ENCODE assay signal across 8 cellular contexts in the genomic region with DNA sequence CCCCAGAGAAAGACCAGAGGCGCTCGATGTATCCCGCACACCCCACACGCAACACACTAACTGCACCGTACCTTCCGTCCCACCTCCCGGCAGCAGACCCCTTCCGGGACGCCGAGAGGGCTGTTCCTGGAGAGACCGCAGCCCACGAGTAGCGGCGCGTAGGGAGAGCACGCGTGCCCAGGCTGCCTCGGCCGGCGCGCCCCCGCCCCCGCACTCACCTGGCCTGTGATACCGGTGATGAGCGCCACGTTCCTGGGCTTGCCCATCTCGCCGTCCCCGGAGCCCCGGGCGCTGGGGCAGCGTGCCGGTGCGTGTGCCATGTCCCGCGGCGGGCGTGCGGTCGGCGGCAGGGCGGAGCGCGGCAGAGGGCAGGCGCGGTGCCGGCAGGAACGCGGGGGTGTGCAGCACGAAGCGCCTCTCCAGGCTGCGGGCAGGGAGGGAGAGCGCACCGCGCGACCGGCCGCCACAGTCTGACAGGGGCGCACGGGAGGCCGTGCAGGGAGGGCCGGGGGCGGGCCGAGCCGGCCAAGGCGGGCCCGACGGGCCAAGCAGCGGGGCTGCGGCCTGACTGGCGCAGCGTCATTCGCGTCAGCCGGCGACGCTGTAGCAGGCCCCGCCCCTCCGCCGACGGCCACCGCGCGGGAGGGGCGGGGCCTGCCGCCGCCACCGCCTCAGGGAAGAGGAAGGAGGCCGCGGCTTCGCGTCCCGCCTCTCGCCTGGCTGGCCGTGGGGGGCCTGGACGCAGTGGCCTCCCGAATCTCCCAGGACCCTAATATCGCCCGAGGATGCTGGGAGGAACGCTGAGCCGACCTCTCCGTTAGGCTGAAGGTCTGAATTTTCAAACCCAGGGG. TPM values are rescaled to one million over a fixed set of nuclear protein-coding genes. Genes with fewer than 3 reads are reported as not detected.
DNase-seq lines count a peak whose midpoint lies in the region; ATAC-seq lines count a peak whose summit lies in the region.

Gene GMDS (minus strand): TSS at position 503 of the 851 bp plus-strand sequence.

- peak within 1 kb of the TSS; percentile 96 for H3K4me3 ChIP-seq in CD8-positive, alpha-beta memory T cell (ENCODE audit: low read length)
- peak within 1 kb of the TSS; percentile 79 for H3K4me3 ChIP-seq in mesendoderm (ENCODE audit: low read length)

- peak within 1 kb of the TSS; percentile 92 for H3K23ac ChIP-seq in mesendoderm (ENCODE audit: low read length)

- whole genome bisulfite sequencing in mesendoderm (ENCODE audit: extremely low coverage, insufficient coverage, low lambda C conversion rate) = no CpG with 5 or more reads among the region's 102 CpGs

- H3K4me1 ChIP-seq in CD8-positive, alpha-beta memory T cell (ENCODE audit: insufficient read depth, low read length) = peaks cover 23% of the 10 kb centered on the region
- peaks cover 5% of the 10 kb centered on the region for H3K4me1 ChIP-seq in mesendoderm (ENCODE audit: control insufficient read depth, low read depth, low read length)

- H3K27me3 ChIP-seq in CD8-positive, alpha-beta memory T cell (ENCODE audit: insufficient read depth, low read length, poor library complexity, severe bottlenecking) = no peaks in the 10 kb centered on the region
- H3K27me3 ChIP-seq in mesendoderm (ENCODE audit: insufficient read depth, low read length, poor library complexity) = no peaks in the 10 kb centered on the region

- peak within 1 kb of the TSS; percentile 75 for H3K9ac ChIP-seq in mesendoderm (ENCODE audit: low read length)

- H3K4me3 Mint-ChIP-seq in CD8-positive, alpha-beta memory T cell = peak within 1 kb of the TSS; percentile 87 to 99 (median 95)
- H3K4me3 Mint-ChIP-seq in effector memory CD8-positive, alpha-beta T cell = peak within 1 kb of the TSS; percentile 86 to 93

- ATAC-seq in GM19452 (IDR thresholded peaks at IDR 0.05; ENCODE audit: unreplicated experiment) (peak; percentile 90), HG03571 (IDR thresholded peaks at IDR 0.05; ENCODE audit: unreplicated experiment) (peak; percentile 96)
- peak; percentile 94 for ATAC-seq in effector memory CD8-positive, alpha-beta T cell (replicated peaks)

- no peaks in the 10 kb centered on the region for H3K9me3 Mint-ChIP-seq in CD8-positive, alpha-beta memory T cell
- H3K9me3 Mint-ChIP-seq in effector memory CD8-positive, alpha-beta T cell = no peaks in the 10 kb centered on the region

- no peak within 1 kb of the TSS for H4K5ac ChIP-seq in mesendoderm (ENCODE audit: low read length)

- peak within 1 kb of the TSS; percentile 93 for H3K27ac ChIP-seq in CD8-positive, alpha-beta memory T cell (ENCODE audit: low read depth, low read length)
- H3K27ac ChIP-seq in mesendoderm (ENCODE audit: low read depth, low read length) = no peak within 1 kb of the TSS

- peak within 1 kb of the TSS; percentile 90 to 99 (median 98) for H3K27ac Mint-ChIP-seq in CD8-positive, alpha-beta memory T cell
- H3K27ac Mint-ChIP-seq in effector memory CD8-positive, alpha-beta T cell = peak within 1 kb of the TSS; percentile 95 to 97

- H2BK5ac ChIP-seq in mesendoderm (ENCODE audit: low read length) = no peak within 1 kb of the TSS

- peak within 1 kb of the TSS; percentile 81 for H3K18ac ChIP-seq in mesendoderm (ENCODE audit: low read length)

- H4K8ac ChIP-seq in mesendoderm (ENCODE audit: low read depth, low read length) = peak within 1 kb of the TSS; percentile 96

- no peaks in the 10 kb centered on the region for H3K79me1 ChIP-seq in mesendoderm (ENCODE audit: low read length)

- no peaks in the 10 kb centered on the region for H3K9me3 ChIP-seq in CD8-positive, alpha-beta memory T cell (ENCODE audit: low read length)

- no peak within 1 kb of the TSS for H3K4ac ChIP-seq in mesendoderm (ENCODE audit: low read depth, low read length)

- POLR2A ChIA-PET in CD8-positive, alpha-beta memory T cell (lab: Charles Lee) = no interaction called here

- peaks cover 0 to 3% of the 10 kb centered on the region in 2 donors for H3K27me3 Mint-ChIP-seq in CD8-positive, alpha-beta memory T cell
- no peaks in the 10 kb centered on the region for H3K27me3 Mint-ChIP-seq in effector memory CD8-positive, alpha-beta T cell

- H3K36me3 Mint-ChIP-seq in CD8-positive, alpha-beta memory T cell = peaks cover 0 to 26% (median 9%) of the 10 kb centered on the region in 3 donors
- peaks cover 7% of the 10 kb centered on the region for H3K36me3 Mint-ChIP-seq in effector memory CD8-positive, alpha-beta T cell (ENCODE audit: insufficient read depth)

- H3K56ac ChIP-seq in mesendoderm (ENCODE audit: low read length) = peak within 1 kb of the TSS; percentile 91

- H2AK5ac ChIP-seq in mesendoderm (ENCODE audit: low read length) = no peak within 1 kb of the TSS

- peak within 1 kb of the TSS; percentile 79 for H3K4me2 ChIP-seq in mesendoderm (ENCODE audit: low read length)

- no peak within 1 kb of the TSS for H2BK15ac ChIP-seq in mesendoderm (replicated peaks; ENCODE audit: low read depth)

- H3K79me2 ChIP-seq in mesendoderm (ENCODE audit: control insufficient read depth, insufficient read depth, low read length) = no peaks in the 10 kb centered on the region

- no peak within 1 kb of the TSS for H2BK120ac ChIP-seq in mesendoderm (ENCODE audit: low read depth, low read length)

- CTCF ChIA-PET in CD8-positive, alpha-beta memory T cell (lab: Charles Lee) = no interaction called here

- H3K36me3 ChIP-seq in CD8-positive, alpha-beta memory T cell (ENCODE audit: insufficient read depth, low read length) = no peaks in the 10 kb centered on the region
- H3K36me3 ChIP-seq in mesendoderm (ENCODE audit: control insufficient read depth, insufficient read depth, low read length) = no peaks in the 10 kb centered on the region

- DNase-seq in CD8-positive, alpha-beta memory T cell = peak; percentile 78 to 85 (median 80)
- DNase-seq in NOMO-1 treated with DMSO at 0.1 percent for 48 hours (lab: John Stamatoyannopoulos, UW; ENCODE audit: unreplicated experiment) (peak; percentile 89), mesendoderm (peak; percentile 91)
- DNase-seq in activated CD8-positive, alpha-beta memory T cell treated with anti-CD3 and anti-CD28 coated beads for 48 hours (ENCODE audit: low read depth in 2 of 3, low spot score in 2 of 3) = peak; percentile 47 to 67 (median 49)
- DNase-seq in effector memory CD8-positive, alpha-beta T cell = peak; percentile 71 to 79 (median 74)
- peak; percentile 78 for DNase-seq in stimulated activated CD8-positive, alpha-beta memory T cell treated with anti-CD3 and anti-CD28 coated beads, Interleukin-12 subunit alpha, Interleukin-12 subunit beta, amount 100 ng/mL, for 4 hours (ENCODE audit: low read depth)

- peaks cover 43 to 73% (median 66%) of the 10 kb centered on the region in 3 donors for H3K4me1 Mint-ChIP-seq in CD8-positive, alpha-beta memory T cell
- peaks cover 38 to 42% of the 10 kb centered on the region in 2 donors for H3K4me1 Mint-ChIP-seq in effector memory CD8-positive, alpha-beta T cell (ENCODE audit: low read depth in 2 of 2)

RNA-seq across cellular contexts. Expression of gene GMDS, which starts in this region (rescaled TPM):
- total RNA-seq in CD8-positive, alpha-beta memory T cell = 10 to 100 TPM; 28.6 to 33.4 TPM
- polyA plus RNA-seq in CD8-positive, alpha-beta memory T cell = 16.4 TPM
- 33.6 TPM for polyA plus RNA-seq in mesendoderm (2013, experiment 1 of 2)
- 34.9 TPM for polyA plus RNA-seq in mesendoderm (2013, experiment 2 of 2)
